In the genomic region with DNA sequence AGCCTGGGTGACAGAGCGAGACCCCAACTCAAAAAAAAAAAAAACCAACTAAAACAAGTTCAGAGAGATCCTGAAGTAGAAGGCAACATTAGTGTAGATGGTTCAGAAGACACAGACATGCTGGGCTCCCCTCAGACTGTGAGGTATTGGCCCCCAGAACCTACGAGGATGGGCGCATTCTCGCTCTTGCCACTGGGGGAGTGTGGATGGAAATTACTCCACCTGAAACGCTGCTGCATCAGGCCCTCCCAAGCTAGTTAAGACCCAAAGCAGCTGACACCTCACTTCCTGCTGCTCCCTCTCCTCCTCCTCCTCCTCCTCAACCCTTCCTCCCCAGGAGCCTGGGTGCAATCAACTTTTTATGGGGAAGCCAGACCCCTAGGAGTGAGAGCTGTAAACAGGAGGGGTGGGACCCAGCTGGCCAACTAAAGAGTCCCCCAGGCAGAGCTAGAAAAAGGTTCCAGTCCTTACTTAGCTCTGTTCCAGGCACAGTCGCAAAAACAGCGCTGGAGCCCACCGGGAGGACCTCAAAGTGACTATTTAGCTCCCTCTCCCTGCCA, we compare ENCODE assay signal across 11 cellular contexts. TPM values are rescaled to one million over a fixed set of nuclear protein-coding genes. Genes with fewer than 3 reads are reported as not detected.
A peak's percentile ranks its signal among the peaks of the same experiment; 100 is the strongest.
DNase-seq lines count a peak whose midpoint lies in the region; ATAC-seq, FAIRE-seq and TF ChIP-seq lines count a peak whose summit lies in the region.
"Had no signal": no experiment of that assay in that cellular context is flagged by ENCODE, and none has a peak within 500 bp of the region (broad histone marks: within the 10 kb centered on the region; RNA-seq: fewer than 3 reads in every experiment).

No MANE protein-coding gene starts in this region.

- peaks cover 95% of the 10 kb centered on the region for H3K79me2 ChIP-seq in HepG2 (ENCODE audit: insufficient read depth, low read length)

- ATAC-seq in HepG2 (peak; percentile 79), right lobe of liver (no peak), thoracic aorta (ENCODE audit: insufficient number of reproducible peaks, low FRiP score, low read depth) (no peak)
- ATAC-seq: mucosa of descending colon had no signal

- CTCF ChIA-PET in HepG2 (lab: Yijun Ruan, JAX; ENCODE audit: low intra/inter-chr PET ratio, low total read pairs): no interaction called here

- FAIRE-seq in HepG2 (lab: Jason Lieb, UNC): peak; percentile 59

- TF ChIP-seq EP300 in HepG2 (IDR thresholded peaks at IDR 0.05; ENCODE audit: low read depth in 2 of 2, low read length in 2 of 2): no peak
- TF ChIP-seq EP300 in HepG2 (CRISPR knock-in tag; IDR thresholded peaks at IDR 0.05; ENCODE audit: borderline replicate concordance): no peak

- no TSS peak for BruUV-seq in HepG2 (replicated peaks; lab: Mats Ljungman, UMichigan)

- H3K4me1 ChIP-seq in HepG2 (ENCODE audit: insufficient read depth, low read length) (peaks cover 93% of the 10 kb centered on the region), right lobe of liver (peaks cover 0 to 7% (median 0%) of the 10 kb centered on the region in 4 donors), thoracic aorta (ENCODE audit: control insufficient read depth in 1 of 2, low read depth in 2 of 2) (peaks cover 34 to 68% of the 10 kb centered on the region in 2 donors)

- intact Hi-C loops in HepG2 (cut with micrococcal nuclease; ENCODE audit: unreplicated experiment): no loop called here
- intact Hi-C loops in right lobe of liver (cut with DNase I): no loop called here

- H3K27me3 ChIP-seq in HepG2 (ENCODE audit: control insufficient read depth in 1 of 2, insufficient read depth in 2 of 2, low read length in 2 of 2) (no peaks in the 10 kb centered on the region), right lobe of liver (no peaks in the 10 kb centered on the region), thoracic aorta (replicated peaks; ENCODE audit: insufficient read depth) (no peaks in the 10 kb centered on the region)

- H4K20me1 ChIP-seq in HepG2 (ENCODE audit: insufficient read depth, low read length): peaks cover 54% of the 10 kb centered on the region

- TF ChIP-seq RAD21 in HepG2 (CRISPR knock-in tag; IDR thresholded peaks at IDR 0.05): no peak

- H3K4me2 ChIP-seq in HepG2 (ENCODE audit: low read depth, low read length): no peak overlapping the region; the same call in 1 of the 2 replicates
- H3K4me2 ChIP-seq: KMS-11 had no signal

- no peak overlapping the region for H3K9ac ChIP-seq in HepG2 (ENCODE audit: insufficient read depth, low read depth, low read length)
- H3K9ac ChIP-seq: KMS-11 had no signal

- in situ Hi-C loops in HepG2 (cut with HindIII; ENCODE audit: extremely low pct_ligation_motif_present, low pct_unique_long_range_greater_than_20kb): no loop called here

- TF ChIP-seq CTCF in HepG2 (CRISPR knock-in tag; IDR thresholded peaks at IDR 0.05) (0 out of 2 replicates have a peak, but pooled peaks have one; percentile 11), right lobe of liver (IDR thresholded peaks at IDR 0.05) (no peak), thoracic aorta (IDR thresholded peaks at IDR 0.05) (peak; percentile 20)

- H3K36me3 ChIP-seq in HepG2 (replicated peaks in 1 of 2; ENCODE audit: control insufficient read depth in 1 of 2, insufficient read depth in 2 of 2, low read length in 2 of 2) (peaks cover 13 to 44% of the 10 kb centered on the region in 2 experiments), right lobe of liver (no peaks in the 10 kb centered on the region), thoracic aorta (no peaks in the 10 kb centered on the region)

- H3K4me3 ChIP-seq in HepG2 (replicated peaks in 1 of 3; ENCODE audit: insufficient read depth in 1 of 3, low read depth in 2 of 3, low read length in 3 of 3) (no peak overlapping the region), right lobe of liver (no peak overlapping the region), thoracic aorta (no peak overlapping the region)
- H3K4me3 ChIP-seq: mucosa of descending colon had no signal

- DNase-seq in HepG2 (ENCODE audit: low spot score) (peak; percentile 21), right lobe of liver (no peak), NCI-H226 (peak; percentile 19), epithelial cell of prostate (ENCODE audit: low read depth, low spot score) (no peak), thoracic aorta (ENCODE audit: low spot score) (no peak), NCI-H2029 (lab: John Stamatoyannopoulos, UW) (no peak), amniotic stem cell (lab: John Stamatoyannopoulos, UW) (no peak), NCI-H2081 treated with DMSO at 0.1 percent for 48 hours (lab: John Stamatoyannopoulos, UW) (no peak)
- DNase-seq: mucosa of descending colon, NCI-H526 had no signal

- POLR2A ChIA-PET in HepG2 (lab: Yijun Ruan, JAX): interaction anchor here (1.1 to 3.3 kb wide), 6 partner anchors 9 to 54 kb away, joined by 3 to 17 read pairs (median 6); no protein-coding TSS in a partner anchor

- WGBS in HepG2 (ENCODE audit: low lambda C conversion rate): 68% methylated on average over 8 of the region's 8 CpGs
- WGBS in right lobe of liver (ENCODE audit: insufficient coverage, low coverage, low lambda C conversion rate, missing lambda C conversion rate): 71% methylated on average over 3 of the region's 8 CpGs

- TF ChIP-seq POLR2A in HepG2 (IDR thresholded peaks at IDR 0.05; ENCODE audit: insufficient read depth in 1 of 2, low read depth in 2 of 2, low read length in 2 of 2): no peak
- TF ChIP-seq POLR2A in right lobe of liver (IDR thresholded peaks at IDR 0.05): no peak

- no peak overlapping the region for H2AFZ ChIP-seq in HepG2 (ENCODE audit: low read length)

- H3K27ac ChIP-seq in HepG2 (ENCODE audit: extremely low read length, insufficient read depth, low read length): peak overlapping the region; percentile 16
- H3K27ac ChIP-seq in right lobe of liver: no peak overlapping the region
- peak overlapping the region; percentile 94 for H3K27ac ChIP-seq in epithelial cell of prostate
- no peak overlapping the region for H3K27ac ChIP-seq in thoracic aorta
- H3K27ac ChIP-seq: KMS-11 had no signal

- no peaks in the 10 kb centered on the region for H3K9me3 ChIP-seq in HepG2 (ENCODE audit: low read length)
- H3K9me3 ChIP-seq in right lobe of liver: no peaks in the 10 kb centered on the region
- no peaks in the 10 kb centered on the region for H3K9me3 ChIP-seq in thoracic aorta
- H3K9me3 ChIP-seq: mucosa of descending colon had no signal

TF ChIP-seq in HepG2, 621 proteins besides CTCF, POLR2A, EP300 and RAD21 (continues in another document):
- TF ChIP-seq ZNF749 (CRISPR knock-in tag; IDR thresholded peaks at IDR 0.05; ENCODE audit: borderline replicate concordance) (no peak), AHR (CRISPR knock-in tag; IDR thresholded peaks at IDR 0.05) (no peak)
- TF ChIP-seq, protein P1, sequence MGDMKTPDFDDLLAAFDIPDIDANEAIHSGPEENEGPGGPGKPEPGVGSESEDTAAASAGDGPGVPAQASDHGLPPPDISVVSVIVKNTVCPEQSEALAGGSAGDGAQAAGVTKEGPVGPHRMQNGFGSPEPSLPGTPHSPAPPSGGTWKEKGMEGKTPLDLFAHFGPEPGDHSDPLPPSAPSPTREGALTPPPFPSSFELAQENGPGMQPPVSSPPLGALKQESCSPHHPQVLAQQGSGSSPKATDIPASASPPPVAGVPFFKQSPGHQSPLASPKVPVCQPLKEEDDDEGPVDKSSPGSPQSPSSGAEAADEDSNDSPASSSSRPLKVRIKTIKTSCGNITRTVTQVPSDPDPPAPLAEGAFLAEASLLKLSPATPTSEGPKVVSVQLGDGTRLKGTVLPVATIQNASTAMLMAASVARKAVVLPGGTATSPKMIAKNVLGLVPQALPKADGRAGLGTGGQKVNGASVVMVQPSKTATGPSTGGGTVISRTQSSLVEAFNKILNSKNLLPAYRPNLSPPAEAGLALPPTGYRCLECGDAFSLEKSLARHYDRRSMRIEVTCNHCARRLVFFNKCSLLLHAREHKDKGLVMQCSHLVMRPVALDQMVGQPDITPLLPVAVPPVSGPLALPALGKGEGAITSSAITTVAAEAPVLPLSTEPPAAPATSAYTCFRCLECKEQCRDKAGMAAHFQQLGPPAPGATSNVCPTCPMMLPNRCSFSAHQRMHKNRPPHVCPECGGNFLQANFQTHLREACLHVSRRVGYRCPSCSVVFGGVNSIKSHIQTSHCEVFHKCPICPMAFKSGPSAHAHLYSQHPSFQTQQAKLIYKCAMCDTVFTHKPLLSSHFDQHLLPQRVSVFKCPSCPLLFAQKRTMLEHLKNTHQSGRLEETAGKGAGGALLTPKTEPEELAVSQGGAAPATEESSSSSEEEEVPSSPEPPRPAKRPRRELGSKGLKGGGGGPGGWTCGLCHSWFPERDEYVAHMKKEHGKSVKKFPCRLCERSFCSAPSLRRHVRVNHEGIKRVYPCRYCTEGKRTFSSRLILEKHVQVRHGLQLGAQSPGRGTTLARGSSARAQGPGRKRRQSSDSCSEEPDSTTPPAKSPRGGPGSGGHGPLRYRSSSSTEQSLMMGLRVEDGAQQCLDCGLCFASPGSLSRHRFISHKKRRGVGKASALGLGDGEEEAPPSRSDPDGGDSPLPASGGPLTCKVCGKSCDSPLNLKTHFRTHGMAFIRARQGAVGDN (CRISPR knock-in tag; IDR thresholded peaks at IDR 0.05): peak; percentile 19; the same call in 1 of the 2 replicates

RNA-seq across cellular contexts. Expression of a gene that starts 7.4 kb away (rescaled TPM):
- total RNA-seq in HepG2 (2016; rRNA removed; fragmentation: Illumina TruSeq; extraction: Trizol) (11.3 and 11.9 TPM in 2 replicates), right lobe of liver (10 to 100 TPM in 3 of 6 experiments, 1 to 10 TPM in 3; 3.0 to 38.3 (median 10.0) TPM), thoracic aorta (10 to 100 TPM; 28.3 to 51.5 TPM)
- 4.0 and 4.5 TPM in 2 replicates for total RNA-seq in HepG2 (2016; cell fraction: cytosol; rRNA removed; fragmentation: Illumina TruSeq; extraction: Trizol; ENCODE audit: low read depth)
- total RNA-seq in HepG2 (2016; cell fraction: insoluble cytoplasmic fraction; rRNA removed; fragmentation: Illumina TruSeq; extraction: Trizol): 9.8 and 11.8 TPM in 2 replicates
- total RNA-seq in HepG2 (2016; cell fraction: membrane; rRNA removed; fragmentation: Illumina TruSeq; extraction: Trizol): 5.9 and 6.1 TPM in 2 replicates
- 16.3 and 19.2 TPM in 2 replicates for total RNA-seq in HepG2 (2016; cell fraction: nucleus; rRNA removed; fragmentation: Illumina TruSeq; extraction: Trizol)
- polyA plus RNA-seq in HepG2 (2011; rRNA removed): 11.1 and 12.3 TPM in 2 replicates
- polyA plus RNA-seq in HepG2 (2011; cell fraction: cytosol; rRNA removed): 6.6 and 7.4 TPM in 2 replicates
- 57.1 and 64.0 TPM in 2 replicates for polyA plus RNA-seq in HepG2 (2011; cell fraction: nucleus; rRNA removed)
- 17.1 and 19.3 TPM in 2 replicates for polyA plus RNA-seq in HepG2 (2012)
- 0.71 and 0.86 TPM in 2 replicates for polyA plus RNA-seq in HepG2 (2016; cell fraction: cytosol; fragmentation: Illumina TruSeq; extraction: Trizol; ENCODE audit: low read depth)
- 12.9 and 16.7 TPM in 2 replicates for polyA plus RNA-seq in HepG2 (2016; cell fraction: insoluble cytoplasmic fraction; fragmentation: Illumina TruSeq; extraction: Trizol; ENCODE audit: low read depth)
- polyA plus RNA-seq in HepG2 (2016; cell fraction: membrane; fragmentation: Illumina TruSeq; extraction: Trizol; ENCODE audit: low read depth): 3.4 and 3.5 TPM in 2 replicates
- polyA plus RNA-seq in HepG2 (2016; cell fraction: nucleus; fragmentation: Illumina TruSeq; extraction: Trizol; ENCODE audit: insufficient read depth, low read depth): 64.6 and 72.1 TPM in 2 replicates
- polyA minus RNA-seq in HepG2 (2011; rRNA and poly(A)+ RNA removed; ENCODE audit: low replicate concordance): 15.4 and 19.2 TPM in 2 replicates
- 13.5 and 14.3 TPM in 2 replicates for polyA minus RNA-seq in HepG2 (2011; cell fraction: cytosol; rRNA and poly(A)+ RNA removed)
- 19.7 and 22.9 TPM in 2 replicates for polyA minus RNA-seq in HepG2 (2011; cell fraction: nucleus; rRNA and poly(A)+ RNA removed)

Comparison
In these comparisons a context has a peak if more than half of its experiments do, and no peak if none do; other contexts are left out.
1. DNase-seq: peak in HepG2 (single experiment) and NCI-H226 (single experiment); none in right lobe of liver (0 of 3), epithelial cell of prostate (single experiment), thoracic aorta (single experiment), NCI-H2029 (single experiment), amniotic stem cell (single experiment) and NCI-H2081 treated with DMSO at 0.1 percent for 48 hours (single experiment).
2. H3K27ac ChIP-seq: peak in HepG2 (single experiment) and epithelial cell of prostate (single experiment); none in right lobe of liver (0 of 3) and thoracic aorta (0 of 2).
3. CTCF ChIP-seq: peak in HepG2 (single experiment) and thoracic aorta (single experiment); none in right lobe of liver (0 of 4).